In the genomic region with DNA sequence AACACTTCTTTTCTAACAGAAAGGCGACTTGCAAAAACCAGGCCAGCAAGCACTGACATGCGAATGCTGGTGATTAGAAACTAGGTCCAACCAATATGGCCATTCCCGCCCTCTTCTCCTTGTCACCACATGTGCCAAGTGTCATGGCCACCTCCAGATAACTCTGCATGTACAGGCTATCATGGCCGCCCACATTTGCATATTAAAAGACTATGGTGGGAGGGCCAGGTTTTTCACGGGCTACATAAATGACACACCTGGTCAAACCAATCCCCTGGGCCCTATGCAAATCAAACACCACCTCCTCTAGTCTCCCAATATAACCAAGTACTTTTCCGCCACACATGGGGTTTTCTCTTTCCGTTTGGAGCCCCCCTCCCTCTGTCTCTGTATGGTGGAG, we compare ENCODE assay signal across 13 cellular contexts.
"Had no signal": no experiment of that assay in that cellular context is flagged by ENCODE, and none has a peak within 500 bp of the region (broad histone marks: within the 10 kb centered on the region; RNA-seq: fewer than 3 reads in every experiment).

No MANE protein-coding gene starts in this region.

- DNase-seq: activated CD4-positive, alpha-beta memory T cell treated with anti-CD3 and anti-CD28 coated beads, Interleukin-2, amount 10 ng/mL, durations not matched to agents 7 days and 5 days; activated naive CD4-positive, alpha-beta T cell; activated naive CD8-positive, alpha-beta T cell treated with anti-CD3 and anti-CD28 coated beads, Interleukin-2, amount 50 U/mL, for 24 hours; foreskin melanocyte; heart right ventricle; immature natural killer cell; left cardiac atrium; lower lobe of right lung; naive thymus-derived CD4-positive, alpha-beta T cell; stimulated activated CD4-positive, alpha-beta T cell treated with anti-CD3 and anti-CD28 coated beads, Interleukin-4, amount 100 ng/mL, for 4 hours had no signal

- H3K4me3 Mint-ChIP-seq: activated CD4-positive, alpha-beta memory T cell treated with anti-CD3 and anti-CD28 coated beads, Interleukin-2, amount 10 ng/mL, durations not matched to agents 7 days and 5 days; activated naive CD8-positive, alpha-beta T cell treated with anti-CD3 and anti-CD28 coated beads, Interleukin-2, amount 50 U/mL, for 24 hours; immature natural killer cell; naive thymus-derived CD4-positive, alpha-beta T cell had no signal

- H3K27me3 Mint-ChIP-seq: activated CD4-positive, alpha-beta memory T cell treated with anti-CD3 and anti-CD28 coated beads, Interleukin-2, amount 10 ng/mL, durations not matched to agents 7 days and 5 days; activated naive CD8-positive, alpha-beta T cell treated with anti-CD3 and anti-CD28 coated beads, Interleukin-2, amount 50 U/mL, for 24 hours; naive thymus-derived CD4-positive, alpha-beta T cell had no signal

- H3K9me3 Mint-ChIP-seq: activated CD4-positive, alpha-beta memory T cell treated with anti-CD3 and anti-CD28 coated beads, Interleukin-2, amount 10 ng/mL, durations not matched to agents 7 days and 5 days; activated naive CD8-positive, alpha-beta T cell treated with anti-CD3 and anti-CD28 coated beads, Interleukin-2, amount 50 U/mL, for 24 hours; immature natural killer cell; naive thymus-derived CD4-positive, alpha-beta T cell had no signal

- H3K27ac ChIP-seq: ascending aorta, heart right ventricle, lower lobe of right lung, right atrium auricular region, skin epidermis had no signal

- H3K4me3 ChIP-seq: ascending aorta, heart right ventricle, lower lobe of right lung, right atrium auricular region, skin epidermis had no signal

- H3K27me3 ChIP-seq: ascending aorta, right atrium auricular region had no signal

- ATAC-seq: activated naive CD8-positive, alpha-beta T cell treated with anti-CD3 and anti-CD28 coated beads, Interleukin-2, amount 50 U/mL, for 24 hours; heart right ventricle; lower lobe of right lung; naive thymus-derived CD4-positive, alpha-beta T cell had no signal

- H3K36me3 ChIP-seq: ascending aorta, heart right ventricle, lower lobe of right lung, right atrium auricular region had no signal

- H3K27ac Mint-ChIP-seq: activated CD4-positive, alpha-beta memory T cell treated with anti-CD3 and anti-CD28 coated beads, Interleukin-2, amount 10 ng/mL, durations not matched to agents 7 days and 5 days; activated naive CD8-positive, alpha-beta T cell treated with anti-CD3 and anti-CD28 coated beads, Interleukin-2, amount 50 U/mL, for 24 hours; immature natural killer cell had no signal

- H3K4me1 Mint-ChIP-seq: activated CD4-positive, alpha-beta memory T cell treated with anti-CD3 and anti-CD28 coated beads, Interleukin-2, amount 10 ng/mL, durations not matched to agents 7 days and 5 days; activated naive CD8-positive, alpha-beta T cell treated with anti-CD3 and anti-CD28 coated beads, Interleukin-2, amount 50 U/mL, for 24 hours; immature natural killer cell; naive thymus-derived CD4-positive, alpha-beta T cell had no signal

- H3K9me3 ChIP-seq: ascending aorta, heart right ventricle, lower lobe of right lung, right atrium auricular region had no signal

- H3K4me1 ChIP-seq: ascending aorta, heart right ventricle, lower lobe of right lung, right atrium auricular region had no signal

- H3K36me3 Mint-ChIP-seq: immature natural killer cell; naive thymus-derived CD4-positive, alpha-beta T cell had no signal
